ENCODE assay signal across 29 cellular contexts in genomic region chr6:2504495-2505064, GRCh38.
"Had no signal": no experiment of that assay in that cellular context is flagged by ENCODE, and none has a peak within 500 bp of the region (broad histone marks: within the 10 kb centered on the region; RNA-seq: fewer than 3 reads in every experiment).

No MANE protein-coding gene starts in this region.

- H3K4me1 Mint-ChIP-seq: activated CD4-positive, alpha-beta memory T cell treated with anti-CD3 and anti-CD28 coated beads, Interleukin-2, amount 10 ng/mL, durations not matched to agents 7 days and 5 days; activated CD4-positive, alpha-beta T cell treated with anti-CD3 and anti-CD28 coated beads, Interleukin-2, amount 10 ng/mL, durations not matched to agents 7 days and 5 days; activated T-helper 17 cell treated with anti-CD3 and anti-CD28 coated beads, Interleukin-2, amount 50 U/mL, for 72 hours; naive thymus-derived CD4-positive, alpha-beta T cell; neural crest cell; stimulated activated effector memory CD8-positive, alpha-beta T cell treated with anti-CD3 and anti-CD28 coated beads, Interleukin-12 subunit alpha, Interleukin-12 subunit beta, amount 100 ng/mL, for 72 hours; T-helper 17 cell had no signal

- H3K4me3 Mint-ChIP-seq: activated CD4-positive, alpha-beta memory T cell treated with anti-CD3 and anti-CD28 coated beads, Interleukin-2, amount 10 ng/mL, durations not matched to agents 7 days and 5 days; activated CD4-positive, alpha-beta T cell treated with anti-CD3 and anti-CD28 coated beads, Interleukin-2, amount 10 ng/mL, durations not matched to agents 7 days and 5 days; activated T-cell treated with anti-CD3 and anti-CD28 coated beads, Interleukin-2, amount 50 U/mL, for 4 hours; activated T-helper 17 cell treated with anti-CD3 and anti-CD28 coated beads, Interleukin-2, amount 50 U/mL, for 72 hours; naive thymus-derived CD4-positive, alpha-beta T cell; neural crest cell; stimulated activated effector memory CD8-positive, alpha-beta T cell treated with anti-CD3 and anti-CD28 coated beads, Interleukin-12 subunit alpha, Interleukin-12 subunit beta, amount 100 ng/mL, for 72 hours; stimulated activated naive CD8-positive, alpha-beta T cell treated with anti-CD3 and anti-CD28 coated beads, Interleukin-15, Interleukin-2, amounts not matched to agents 100 ng/mL and 50 ng/mL, for 24 hours; T-helper 17 cell had no signal

- H3K4me3 ChIP-seq: skin epidermis, thoracic aorta, uterus had no signal

- FAIRE-seq: astrocyte, endothelial cell of umbilical vein, kidney had no signal

- H3K9me3 Mint-ChIP-seq: activated CD4-positive, alpha-beta memory T cell treated with anti-CD3 and anti-CD28 coated beads, Interleukin-2, amount 10 ng/mL, durations not matched to agents 7 days and 5 days; activated CD4-positive, alpha-beta T cell treated with anti-CD3 and anti-CD28 coated beads, Interleukin-2, amount 10 ng/mL, durations not matched to agents 7 days and 5 days; activated T-cell treated with anti-CD3 and anti-CD28 coated beads, Interleukin-2, amount 50 U/mL, for 4 hours; stimulated activated effector memory CD8-positive, alpha-beta T cell treated with anti-CD3 and anti-CD28 coated beads, Interleukin-12 subunit alpha, Interleukin-12 subunit beta, amount 100 ng/mL, for 72 hours; stimulated activated naive CD8-positive, alpha-beta T cell treated with anti-CD3 and anti-CD28 coated beads, Interleukin-15, Interleukin-2, amounts not matched to agents 100 ng/mL and 50 ng/mL, for 24 hours had no signal

- H3K36me3 Mint-ChIP-seq: stimulated activated effector memory CD8-positive, alpha-beta T cell treated with anti-CD3 and anti-CD28 coated beads, Interleukin-12 subunit alpha, Interleukin-12 subunit beta, amount 100 ng/mL, for 72 hours had no signal

- H3K27ac ChIP-seq: thoracic aorta, uterus, WERI-Rb-1 had no signal

- H3K27ac Mint-ChIP-seq: activated CD4-positive, alpha-beta memory T cell treated with anti-CD3 and anti-CD28 coated beads, Interleukin-2, amount 10 ng/mL, durations not matched to agents 7 days and 5 days; activated CD4-positive, alpha-beta T cell treated with anti-CD3 and anti-CD28 coated beads, Interleukin-2, amount 10 ng/mL, durations not matched to agents 7 days and 5 days; activated T-helper 17 cell treated with anti-CD3 and anti-CD28 coated beads, Interleukin-2, amount 50 U/mL, for 72 hours; stimulated activated effector memory CD8-positive, alpha-beta T cell treated with anti-CD3 and anti-CD28 coated beads, Interleukin-12 subunit alpha, Interleukin-12 subunit beta, amount 100 ng/mL, for 72 hours; stimulated activated naive CD8-positive, alpha-beta T cell treated with anti-CD3 and anti-CD28 coated beads, Interleukin-15, Interleukin-2, amounts not matched to agents 100 ng/mL and 50 ng/mL, for 24 hours had no signal

- DNase-seq: activated CD4-positive, alpha-beta memory T cell treated with anti-CD3 and anti-CD28 coated beads, Interleukin-2, amount 10 ng/mL, durations not matched to agents 7 days and 5 days; activated CD4-positive, alpha-beta T cell treated with anti-CD3 and anti-CD28 coated beads for 1 hour; activated CD4-positive, alpha-beta T cell treated with anti-CD3 and anti-CD28 coated beads, Interleukin-2, amount 10 ng/mL, durations not matched to agents 7 days and 5 days; activated gamma-delta T cell treated with Interleukin-2 at 50 U/mL for 16 hours; activated naive CD4-positive, alpha-beta T cell treated with anti-CD3 and anti-CD28 coated beads, Interleukin-2, amount 50 U/mL, for 16 hours; activated T-cell treated with anti-CD3 and anti-CD28 coated beads, Interleukin-2, amount 50 U/mL, for 4 hours; amniotic stem cell; caudate nucleus; head of caudate nucleus; hippocampal formation; kidney; left colon; naive thymus-derived CD4-positive, alpha-beta T cell; occipital lobe; posterior cingulate gyrus; stimulated activated CD4-positive, alpha-beta T cell treated with anti-CD3 and anti-CD28 coated beads, Interleukin-4, amount 100 ng/mL, for 24 hours; T-helper 17 cell; T1000; uterus; WERI-Rb-1 had no signal

- ATAC-seq: activated T-cell treated with anti-CD3 and anti-CD28 coated beads, Interleukin-2, amount 50 U/mL, for 4 hours; activated T-helper 17 cell treated with anti-CD3 and anti-CD28 coated beads, Interleukin-2, amount 50 U/mL, for 72 hours; left colon; T-helper 17 cell had no signal

- H3K36me3 ChIP-seq: brain microvascular endothelial cell, thoracic aorta, uterus, WERI-Rb-1 had no signal

- H3K9me3 ChIP-seq: thoracic aorta, uterus had no signal

- H3K4me1 ChIP-seq: uterus had no signal

- H3K27me3 ChIP-seq: brain microvascular endothelial cell, uterus had no signal
